ENCODE assay signal across 1 cellular context in the genomic region with DNA sequence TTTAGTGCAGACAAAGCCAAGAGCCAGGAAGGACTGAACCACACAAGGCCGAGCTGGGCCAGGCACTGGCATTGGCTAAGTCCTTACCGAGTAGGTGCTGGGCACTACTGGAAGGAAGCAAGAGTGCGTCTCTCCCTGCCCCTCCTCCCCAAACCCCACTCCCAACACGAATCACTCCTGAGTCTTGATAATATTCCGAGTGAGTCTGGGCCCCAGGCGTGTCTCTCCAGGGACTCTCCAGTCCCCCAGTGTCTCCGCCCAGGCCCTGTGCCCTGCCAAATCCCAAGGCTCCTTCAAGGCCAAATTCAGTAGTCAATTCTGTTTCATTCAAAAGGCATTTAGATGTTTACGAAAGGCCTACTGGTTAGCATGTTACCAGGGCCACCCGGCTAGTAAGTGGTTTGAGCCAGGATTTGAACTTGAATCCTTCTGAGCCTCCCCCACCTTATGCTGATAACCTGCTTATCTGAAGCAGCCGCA.
TF ChIP-seq lines count a peak whose summit lies in the region.

No MANE protein-coding gene starts in this region.

TF ChIP-seq in H1, 55 proteins besides CTCF, POLR2A, EP300 and RAD21 (continued from another document):
- TF ChIP-seq CHD7 (IDR thresholded peaks at IDR 0.05; ENCODE audit: insufficient replicate concordance, low read length) (no peak), KDM5A (IDR thresholded peaks at IDR 0.05; ENCODE audit: low read length) (no peak), SAP30 (IDR thresholded peaks at IDR 0.05; ENCODE audit: insufficient read depth, insufficient replicate concordance, low read length) (no peak)
TF ChIP-seq in H1: peak in this region for 0.
